Comparison of ENCODE assay signal across 8 cellular contexts in the genomic region with DNA sequence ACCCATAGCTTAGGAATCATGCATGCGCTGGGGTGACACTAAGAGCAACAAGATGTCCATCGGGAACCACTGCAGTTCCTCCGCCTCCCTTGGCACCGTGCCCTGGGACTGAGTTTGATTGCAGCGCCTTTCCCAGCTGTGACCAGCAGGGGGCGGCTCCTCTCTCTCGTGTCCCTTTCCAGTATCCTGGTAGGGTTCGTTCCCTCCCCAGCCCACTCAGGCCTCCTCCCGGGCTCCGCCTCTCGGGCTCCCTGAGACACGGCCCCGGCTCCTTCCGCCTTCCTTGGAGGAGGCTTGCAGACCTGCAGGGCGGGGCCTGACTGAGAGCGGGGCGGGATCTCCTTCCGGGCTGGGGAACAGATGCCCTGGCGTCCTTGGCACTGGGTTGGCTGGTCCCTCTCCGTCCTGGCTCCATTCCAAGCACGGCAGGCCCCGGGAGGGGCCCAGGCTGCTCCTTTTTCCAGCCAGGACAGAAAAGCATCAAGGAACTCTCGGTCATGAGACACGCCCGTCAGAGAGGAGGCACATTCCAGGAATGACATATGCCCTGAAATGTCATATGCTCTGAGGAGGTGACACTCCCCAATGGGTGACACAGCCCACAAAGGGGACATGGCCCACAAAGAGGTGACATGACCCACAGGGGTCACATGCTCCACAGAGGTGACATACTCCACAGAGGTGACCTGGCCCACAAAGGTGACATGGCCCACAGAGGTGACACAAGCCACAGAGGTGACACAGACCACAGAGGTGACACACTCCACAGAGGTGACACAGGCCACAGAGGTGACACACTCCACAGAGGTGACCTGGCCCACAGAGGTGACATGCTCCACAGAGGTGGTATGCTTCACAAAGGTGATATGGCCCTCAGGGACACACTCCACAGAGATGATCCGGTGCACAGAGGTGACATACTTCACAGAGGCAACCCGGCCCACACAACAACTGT.
DNase-seq lines count a peak whose midpoint lies in the region; ATAC-seq, FAIRE-seq and TF ChIP-seq lines count a peak whose summit lies in the region.

No MANE protein-coding gene starts in this region.

- no peaks in the 10 kb centered on the region for H3K36me3 Mint-ChIP-seq in astrocyte (ENCODE audit: low read depth, unreplicated experiment)

- intact Hi-C loops in right cardiac atrium (cut with DNase I) = no loop called here

- H3K4me3 ChIP-seq in astrocyte (ENCODE audit: insufficient read depth, low read depth, low read length) (peak overlapping the region; percentile 53), right cardiac atrium (ENCODE audit: low read length) (no peak overlapping the region)

- 9% methylated on average over 27 of the region's 27 CpGs for whole genome bisulfite sequencing in right cardiac atrium

- H3K9me3 Mint-ChIP-seq in astrocyte (ENCODE audit: unreplicated experiment) = no peaks in the 10 kb centered on the region

- no peaks in the 10 kb centered on the region for H3K27me3 Mint-ChIP-seq in astrocyte (ENCODE audit: low read depth, unreplicated experiment)

- TF ChIP-seq CTCF in astrocyte (IDR thresholded peaks at IDR 0.05; ENCODE audit: insufficient read depth, low read depth, low read length) = peak; percentile 89

- FAIRE-seq in astrocyte (lab: Jason Lieb, UNC) = no peak
- peak; percentile 61 for FAIRE-seq in urothelium cell line (lab: Jason Lieb, UNC)

- DNase-seq in AML-193 (lab: John Stamatoyannopoulos, UW) (peak; percentile 67 to 72), NCI-H1694 (lab: John Stamatoyannopoulos, UW) (peak; percentile 20), T-helper 22 cell (ENCODE audit: low read depth) (peak; percentile 26), astrocyte (ENCODE audit: low read depth) (peak; percentile 86), right cardiac atrium (peak; percentile 99), pulmonary artery endothelial cell (ENCODE audit: low read depth, low spot score) (peak; percentile 73), urothelium cell line (ENCODE audit: low spot score) (peak; percentile 94)

- H3K27ac Mint-ChIP-seq in astrocyte (ENCODE audit: unreplicated experiment) = peak overlapping the region; percentile 75

- H3K4me2 ChIP-seq in astrocyte (ENCODE audit: low read length) = peak overlapping the region; percentile 91

- H3K4me3 Mint-ChIP-seq in astrocyte (ENCODE audit: unreplicated experiment) = no peak overlapping the region

- peak overlapping the region; percentile 85 for H2AFZ ChIP-seq in astrocyte (ENCODE audit: low read depth, low read length)

- no peaks in the 10 kb centered on the region for H4K20me1 ChIP-seq in astrocyte (ENCODE audit: insufficient read depth, low read length)

- H3K27ac ChIP-seq in astrocyte (ENCODE audit: low read depth, low read length) (peak overlapping the region; percentile 50), right cardiac atrium (ENCODE audit: low read length) (peak overlapping the region; percentile 92)

- H3K9ac ChIP-seq in astrocyte (ENCODE audit: low read length) = peak overlapping the region; percentile 57

- H3K27me3 ChIP-seq in astrocyte (ENCODE audit: insufficient read depth, low read length) (no peaks in the 10 kb centered on the region), right cardiac atrium (ENCODE audit: control insufficient read depth, insufficient read depth) (no peaks in the 10 kb centered on the region)

- H3K4me1 ChIP-seq in astrocyte (ENCODE audit: insufficient read depth, low read length) (peaks cover 29% of the 10 kb centered on the region), right cardiac atrium (ENCODE audit: control insufficient read depth, insufficient read depth, low read length) (peaks cover 20% of the 10 kb centered on the region)

- H3K79me2 ChIP-seq in astrocyte (ENCODE audit: insufficient read depth, low read length) = no peaks in the 10 kb centered on the region

- H3K36me3 ChIP-seq in astrocyte (ENCODE audit: insufficient read depth, low read length) = no peaks in the 10 kb centered on the region

- peaks cover 39% of the 10 kb centered on the region for H3K4me1 Mint-ChIP-seq in astrocyte (ENCODE audit: low read depth, unreplicated experiment)

- no peaks in the 10 kb centered on the region for H3K9me3 ChIP-seq in astrocyte (ENCODE audit: insufficient read depth, low read depth, low read length)
- no peaks in the 10 kb centered on the region for H3K9me3 ChIP-seq in right cardiac atrium (ENCODE audit: control insufficient read depth, low read length)

- ATAC-seq in GM21367 (IDR thresholded peaks at IDR 0.05; ENCODE audit: unreplicated experiment) (peak; percentile 59), right cardiac atrium (peak; percentile 95 to 97)

Comparison
In these comparisons a context has a peak if more than half of its experiments do, and no peak if none do; other contexts are left out.
1. DNase-seq: peak in every context shown above with its lines; median percentile 99 in right cardiac atrium; 94 in urothelium cell line; 86 in astrocyte; 73 in pulmonary artery endothelial cell; 70 in AML-193; 26 in T-helper 22 cell; 20 in NCI-H1694.